Comparison of ENCODE assay signal across 24 cellular contexts in genomic region chr4:113311047-113311446, GRCh38.
A peak's percentile ranks its signal among the peaks of the same experiment; 100 is the strongest.
DNase-seq lines count a peak whose midpoint lies in the region; ATAC-seq, FAIRE-seq and TF ChIP-seq lines count a peak whose summit lies in the region.
"Had no signal": no experiment of that assay in that cellular context is flagged by ENCODE, and none has a peak within 500 bp of the region (broad histone marks: within the 10 kb centered on the region; RNA-seq: fewer than 3 reads in every experiment).

No MANE protein-coding gene starts in this region.

- H3K9me3 ChIP-seq in HepG2 (ENCODE audit: low read length) (no peaks in the 10 kb centered on the region), right lobe of liver (no peaks in the 10 kb centered on the region), mammary epithelial cell (replicated peaks; ENCODE audit: insufficient read depth, low read length) (no peaks in the 10 kb centered on the region)
- H3K9me3 ChIP-seq: BLaER1 had no signal

- POLR2A ChIA-PET in HepG2 (lab: Yijun Ruan, JAX): no interaction called here

- CTCF ChIA-PET in HepG2 (lab: Yijun Ruan, JAX; ENCODE audit: low intra/inter-chr PET ratio, low total read pairs) (no interaction called here), mammary epithelial cell (lab: Charles Lee; ENCODE audit: low non-redundant PET) (no interaction called here)

- TF ChIP-seq EP300 in HepG2 (IDR thresholded peaks at IDR 0.05; ENCODE audit: low read depth in 2 of 2, low read length in 2 of 2): no peak
- TF ChIP-seq EP300 in HepG2 (CRISPR knock-in tag; IDR thresholded peaks at IDR 0.05; ENCODE audit: borderline replicate concordance): no peak

- intact Hi-C loops in HepG2 (cut with micrococcal nuclease; ENCODE audit: unreplicated experiment) (no loop called here), right lobe of liver (cut with DNase I) (no loop called here), mammary epithelial cell (cut with micrococcal nuclease) (no loop called here), CD14-positive monocyte (cut with micrococcal nuclease) (no loop called here)

- FAIRE-seq in HepG2 (lab: Jason Lieb, UNC) (no peak), urothelium cell line (lab: Jason Lieb, UNC) (peak; percentile 62)
- FAIRE-seq: GM12891, GM18507 had no signal

- WGBS in HepG2 (ENCODE audit: low lambda C conversion rate): 96% methylated on average over 2 of the region's 2 CpGs
- 81% methylated on average over 2 of the region's 2 CpGs for WGBS in right lobe of liver (ENCODE audit: insufficient coverage, low coverage, low lambda C conversion rate, missing lambda C conversion rate)
- 24% methylated on average over 2 of the region's 2 CpGs for WGBS in mammary epithelial cell (ENCODE audit: low coverage, missing lambda C conversion rate)

- ATAC-seq in HepG2: no peak
- no peak for ATAC-seq in right lobe of liver
- ATAC-seq: GM23338 had no signal

- no peak for TF ChIP-seq CTCF in HepG2 (CRISPR knock-in tag; IDR thresholded peaks at IDR 0.05)
- TF ChIP-seq CTCF in right lobe of liver (IDR thresholded peaks at IDR 0.05): no peak
- no peak for TF ChIP-seq CTCF in mammary epithelial cell (conservative IDR thresholded peaks at IDR 0.05 in 1 of 2, IDR thresholded peaks at IDR 0.05 in 1 of 2; ENCODE audit: extremely low read depth in 1 of 2, insufficient read depth in 1 of 2, low read depth in 1 of 2, low read length in 2 of 2)
- no peak for TF ChIP-seq CTCF in fibroblast of pulmonary artery (IDR thresholded peaks at IDR 0.05; ENCODE audit: low read length, missing control alignments)
- no peak for TF ChIP-seq CTCF in CD14-positive monocyte (IDR thresholded peaks at IDR 0.05)

- H3K4me2 ChIP-seq in HepG2 (ENCODE audit: low read depth, low read length): no peak overlapping the region
- no peak overlapping the region for H3K4me2 ChIP-seq in mammary epithelial cell (ENCODE audit: insufficient read depth, low read depth, low read length)
- H3K4me2 ChIP-seq: BLaER1, GM23338 had no signal

- no peaks in the 10 kb centered on the region for H4K20me1 ChIP-seq in HepG2 (ENCODE audit: insufficient read depth, low read length)
- no peaks in the 10 kb centered on the region for H4K20me1 ChIP-seq in mammary epithelial cell (ENCODE audit: insufficient read depth, low read length)
- H4K20me1 ChIP-seq: BLaER1 had no signal

- TF ChIP-seq POLR2A in HepG2 (IDR thresholded peaks at IDR 0.05; ENCODE audit: insufficient read depth in 1 of 2, low read depth in 2 of 2, low read length in 2 of 2) (no peak), right lobe of liver (IDR thresholded peaks at IDR 0.05) (no peak)

- no peak overlapping the region for H3K27ac ChIP-seq in HepG2 (ENCODE audit: extremely low read length, insufficient read depth, low read length)
- H3K27ac ChIP-seq in right lobe of liver: no peak overlapping the region
- H3K27ac ChIP-seq in mammary epithelial cell (ENCODE audit: insufficient read depth, low read depth, low read length): no peak overlapping the region
- H3K27ac ChIP-seq: BLaER1 had no signal

- no peak for DNase-seq in HepG2 (ENCODE audit: low spot score)
- DNase-seq in right lobe of liver: no peak
- DNase-seq in mammary epithelial cell: peak; percentile 90
- peak; percentile 76 for DNase-seq in fibroblast of pulmonary artery (ENCODE audit: low read depth)
- no peak for DNase-seq in urothelium cell line (ENCODE audit: low spot score)
- no peak for DNase-seq in CD14-positive monocyte (ENCODE audit: low spot score)
- no peak for DNase-seq in stimulated activated CD4-positive, alpha-beta T cell treated with anti-CD3 and anti-CD28 coated beads, Interleukin-12 subunit alpha, Interleukin-12 subunit beta, amount 100 ng/mL, for 4 hours
- DNase-seq in activated naive CD8-positive, alpha-beta T cell treated with anti-CD3 and anti-CD28 coated beads for 36 hours: no peak
- DNase-seq: DMS 273 treated with DMSO at 0.1 percent for 48 hours; GF-D8; Karpas-422; MM.1S; NCI-H1092 treated with DMSO at 0.1 percent for 48 hours; NCI-H1694 treated with DMSO at 0.1 percent for 48 hours; NCI-H2107; NCI-H2227 treated with DMSO at 0.1 percent for 48 hours; NCI-H526; NK-92 treated with Interleukin-12 subunit alpha and Interleukin-12 subunit beta, amount 100 ng/mL, for 24 hours; OCI-M1; RPMI8226 had no signal

- in situ Hi-C loops in HepG2 (cut with HindIII; ENCODE audit: extremely low pct_ligation_motif_present, low pct_unique_long_range_greater_than_20kb) (no loop called here), mammary epithelial cell (cut with MboI; ENCODE audit: low sequenced_read_pairs in 2 of 2) (no loop called here)

- H3K36me3 ChIP-seq in HepG2 (replicated peaks in 1 of 2; ENCODE audit: control insufficient read depth in 1 of 2, insufficient read depth in 2 of 2, low read length in 2 of 2): no peaks in the 10 kb centered on the region
- H3K36me3 ChIP-seq in right lobe of liver: no peaks in the 10 kb centered on the region
- H3K36me3 ChIP-seq in mammary epithelial cell (ENCODE audit: insufficient read depth, low read length): no peaks in the 10 kb centered on the region
- H3K36me3 ChIP-seq: BLaER1 had no signal

- no peak overlapping the region for H3K27ac Mint-ChIP-seq in CD14-positive monocyte
- H3K27ac Mint-ChIP-seq in activated naive CD8-positive, alpha-beta T cell treated with anti-CD3 and anti-CD28 coated beads for 36 hours: no peak overlapping the region
- H3K27ac Mint-ChIP-seq: GM23338 had no signal

- TF ChIP-seq RAD21 in HepG2 (CRISPR knock-in tag; IDR thresholded peaks at IDR 0.05): no peak

- H3K9me3 Mint-ChIP-seq in CD14-positive monocyte: peaks cover 0 to 4% (median 0%) of the 10 kb centered on the region in 7 donors
- H3K9me3 Mint-ChIP-seq in activated naive CD8-positive, alpha-beta T cell treated with anti-CD3 and anti-CD28 coated beads for 36 hours: no peaks in the 10 kb centered on the region
- H3K9me3 Mint-ChIP-seq: GM23338 had no signal

- dilution Hi-C loops in mammary epithelial cell (cut with HindIII; ENCODE audit: low sequenced_read_pairs): no loop called here

- H3K9ac ChIP-seq in HepG2 (ENCODE audit: insufficient read depth, low read depth, low read length): no peak overlapping the region
- H3K9ac ChIP-seq in mammary epithelial cell (ENCODE audit: insufficient read depth, low read length): no peak overlapping the region
- H3K9ac ChIP-seq: BLaER1 had no signal

- H3K4me1 Mint-ChIP-seq in CD14-positive monocyte: no peaks in the 10 kb centered on the region
- no peaks in the 10 kb centered on the region for H3K4me1 Mint-ChIP-seq in activated naive CD8-positive, alpha-beta T cell treated with anti-CD3 and anti-CD28 coated beads for 36 hours

- no peaks in the 10 kb centered on the region; a peak in 1 of 5 replicates for H3K27me3 ChIP-seq in HepG2 (ENCODE audit: control insufficient read depth in 1 of 2, insufficient read depth in 2 of 2, low read length in 2 of 2)
- no peaks in the 10 kb centered on the region for H3K27me3 ChIP-seq in right lobe of liver
- H3K27me3 ChIP-seq in mammary epithelial cell (ENCODE audit: insufficient read depth, low read length): no peaks in the 10 kb centered on the region
- H3K27me3 ChIP-seq: BLaER1 had no signal

- no peaks in the 10 kb centered on the region for H3K36me3 Mint-ChIP-seq in CD14-positive monocyte
- no peaks in the 10 kb centered on the region for H3K36me3 Mint-ChIP-seq in activated naive CD8-positive, alpha-beta T cell treated with anti-CD3 and anti-CD28 coated beads for 36 hours

- BruUV-seq in HepG2 (replicated peaks; lab: Mats Ljungman, UMichigan) (no TSS peak), mammary epithelial cell (replicated peaks; lab: Mats Ljungman, UMichigan) (no TSS peak)

- H3K27me3 Mint-ChIP-seq in CD14-positive monocyte (ENCODE audit: low read depth in 3 of 3): peaks cover 0 to 2% (median 1%) of the 10 kb centered on the region in 3 donors
- H3K27me3 Mint-ChIP-seq in activated naive CD8-positive, alpha-beta T cell treated with anti-CD3 and anti-CD28 coated beads for 36 hours: no peaks in the 10 kb centered on the region

- H3K4me3 Mint-ChIP-seq in CD14-positive monocyte: no peak overlapping the region
- no peak overlapping the region for H3K4me3 Mint-ChIP-seq in activated naive CD8-positive, alpha-beta T cell treated with anti-CD3 and anti-CD28 coated beads for 36 hours
- H3K4me3 Mint-ChIP-seq: GM23338 had no signal

- H3K4me3 ChIP-seq in HepG2 (replicated peaks in 1 of 3; ENCODE audit: insufficient read depth in 1 of 3, low read depth in 2 of 3, low read length in 3 of 3): no peak overlapping the region
- no peak overlapping the region for H3K4me3 ChIP-seq in right lobe of liver
- H3K4me3 ChIP-seq in mammary epithelial cell (replicated peaks in 1 of 3; ENCODE audit: insufficient read depth in 1 of 3, low read depth in 2 of 3, low read length in 3 of 3): no peak overlapping the region
- no peak overlapping the region for H3K4me3 ChIP-seq in fibroblast of pulmonary artery (replicated peaks; ENCODE audit: low read depth, low read length)
- H3K4me3 ChIP-seq: BLaER1, GM23338 had no signal

- H2AFZ ChIP-seq in HepG2 (ENCODE audit: low read length) (no peak overlapping the region), mammary epithelial cell (ENCODE audit: low read depth, low read length) (no peak overlapping the region)
- H2AFZ ChIP-seq: GM23338 had no signal

- H3K4me1 ChIP-seq in HepG2 (ENCODE audit: insufficient read depth, low read length) (no peaks in the 10 kb centered on the region), right lobe of liver (no peaks in the 10 kb centered on the region), mammary epithelial cell (ENCODE audit: insufficient read depth, low read length) (no peaks in the 10 kb centered on the region)

- H3K79me2 ChIP-seq in HepG2 (ENCODE audit: insufficient read depth, low read length) (no peaks in the 10 kb centered on the region), mammary epithelial cell (ENCODE audit: insufficient read depth, low read length) (no peaks in the 10 kb centered on the region)

TF ChIP-seq in HepG2, 621 proteins besides CTCF, POLR2A, EP300 and RAD21 (continues in another document):
- peak; percentile 57; the same call in 1 of the 2 replicates for TF ChIP-seq CEBPB (IDR thresholded peaks at IDR 0.05; ENCODE audit: borderline replicate concordance, low read depth, low read length)

Comparison
In these comparisons a context has a peak if more than half of its experiments do, and no peak if none do; other contexts are left out.
1. DNase-seq: peak in mammary epithelial cell (single experiment) and fibroblast of pulmonary artery (single experiment); none in HepG2 (single experiment), right lobe of liver (0 of 3), urothelium cell line (single experiment), CD14-positive monocyte (single experiment), stimulated activated CD4-positive, alpha-beta T cell treated with anti-CD3 and anti-CD28 coated beads, Interleukin-12 subunit alpha, Interleukin-12 subunit beta, amount 100 ng/mL, for 4 hours (single experiment) and activated naive CD8-positive, alpha-beta T cell treated with anti-CD3 and anti-CD28 coated beads for 36 hours (single experiment).